21 cellular contexts compared by ENCODE assay signal in genomic region chr1:160168016-160168415, GRCh38. TPM values are rescaled to one million over a fixed set of nuclear protein-coding genes. Genes with fewer than 3 reads are reported as not detected.
DNase-seq lines count a peak whose midpoint lies in the region; ATAC-seq, FAIRE-seq and TF ChIP-seq lines count a peak whose summit lies in the region.
"Had no signal": no experiment of that assay in that cellular context is flagged by ENCODE, and none has a peak within 500 bp of the region (broad histone marks: within the 10 kb centered on the region; RNA-seq: fewer than 3 reads in every experiment).

No MANE protein-coding gene starts in this region.

- peak; percentile 32 for FAIRE-seq in H1 (lab: Jason Lieb, UNC)
- FAIRE-seq: GM18507 had no signal

- ATAC-seq in HG02970 (IDR thresholded peaks at IDR 0.05; ENCODE audit: low FRiP score, unreplicated experiment) = no peak
- ATAC-seq: Panc1, Right ventricle myocardium inferior had no signal

- peaks cover 3% of the 10 kb centered on the region; the same call in 1 of the 2 replicates for H3K23me2 ChIP-seq in H1 (ENCODE audit: low read depth, low read length)

- peaks cover 8% of the 10 kb centered on the region for H3K4me1 Mint-ChIP-seq in activated CD4-positive, alpha-beta memory T cell treated with anti-CD3 and anti-CD28 coated beads, Interleukin-2, amount 10 ng/mL, durations not matched to agents 7 days and 5 days

- no peak overlapping the region for H3K4me3 ChIP-seq in A673 (ENCODE audit: low read depth, low read length, poor library complexity, severe bottlenecking)
- no peak overlapping the region for H3K4me3 ChIP-seq in H1 (ENCODE audit: extremely low read depth in 1 of 4, insufficient read depth in 2 of 4, low read depth in 3 of 4, low read length in 4 of 4)

- WGBS in H1 (ENCODE audit: extremely low coverage in 1 of 2, insufficient coverage in 1 of 2, insufficient read length in 1 of 2, insufficient replicate concordance in 2 of 2, low coverage in 1 of 2, low lambda C conversion rate in 2 of 2, missing lambda C conversion rate in 1 of 2), 2 experiments = 86% methylated on average over 5 of the region's 5 CpGs; no CpG with 5 or more reads in 1 of the 2 experiments

- no peak overlapping the region; the same call in 1 of the 2 replicates for H2BK12ac ChIP-seq in H1 (ENCODE audit: low read depth, low read length)

- H3K56ac ChIP-seq in H1 (replicated peaks; ENCODE audit: insufficient read length, low read depth, low read length) = no peak overlapping the region

- H3K14ac ChIP-seq in H1 (ENCODE audit: insufficient read length) = no peak overlapping the region

- H3K79me1 ChIP-seq in H1 (ENCODE audit: low read depth, low read length) = no peaks in the 10 kb centered on the region

- no peak overlapping the region; a peak in 1 of 4 replicates for H3K4me2 ChIP-seq in H1 (ENCODE audit: insufficient read depth in 1 of 2, low read depth in 2 of 2, low read length in 2 of 2)
- H3K4me2 ChIP-seq: SK-N-SH had no signal

- BruUV-seq in A673 (replicated peaks; lab: Mats Ljungman, UMichigan) = no TSS peak

- no peaks in the 10 kb centered on the region for H3K36me3 Mint-ChIP-seq in activated CD4-positive, alpha-beta memory T cell treated with anti-CD3 and anti-CD28 coated beads, Interleukin-2, amount 10 ng/mL, durations not matched to agents 7 days and 5 days (ENCODE audit: low read depth)

- no peaks in the 10 kb centered on the region for H4K20me1 ChIP-seq in H1 (replicated peaks in 1 of 2; ENCODE audit: control insufficient read depth in 1 of 2, insufficient read depth in 2 of 2, low read length in 2 of 2)

- peak overlapping the region; percentile 87; the same call in 1 of the 2 replicates for H2BK5ac ChIP-seq in H1 (ENCODE audit: low read depth, low read length)

- H3K4me1 ChIP-seq in A673 (ENCODE audit: insufficient read depth, low read length, poor library complexity, severe bottlenecking) = peaks cover 17% of the 10 kb centered on the region
- H3K4me1 ChIP-seq in H1 (replicated peaks in 1 of 4; ENCODE audit: control insufficient read depth in 3 of 4, insufficient read depth in 4 of 4, low read length in 3 of 4) = peaks cover 12 to 28% (median 22%) of the 10 kb centered on the region in 4 experiments; a peak in 6 of 7 replicates

- H2AK5ac ChIP-seq in H1 (ENCODE audit: low read depth, low read length) = no peak overlapping the region

- no peaks in the 10 kb centered on the region for H3K9me3 ChIP-seq in A673 (ENCODE audit: low read depth, low read length, poor library complexity, severe bottlenecking)
- no peaks in the 10 kb centered on the region for H3K9me3 ChIP-seq in H1 (ENCODE audit: insufficient read depth in 2 of 2, low read depth in 1 of 2, low read length in 1 of 2)
- H3K9me3 ChIP-seq: SK-N-SH had no signal

- no peaks in the 10 kb centered on the region for H3K9me3 Mint-ChIP-seq in activated CD4-positive, alpha-beta memory T cell treated with anti-CD3 and anti-CD28 coated beads, Interleukin-2, amount 10 ng/mL, durations not matched to agents 7 days and 5 days

- H3K79me2 ChIP-seq in H1 (ENCODE audit: control insufficient read depth in 1 of 2, insufficient read depth in 2 of 2, low read length in 2 of 2) = no peaks in the 10 kb centered on the region

- POLR2A ChIA-PET in A673 (lab: Charles Lee; ENCODE audit: low non-redundant PET) = no interaction called here
- POLR2A ChIA-PET in H1 (lab: Charles Lee; ENCODE audit: partially characterized antibody) = interaction anchor here (0.8 to 11.8 kb wide), 7 partner anchors 13 to 94 kb away, joined by 3 to 107 read pairs (median 6); partner anchors contain the start of genes DCAF8 and PEA15
- POLR2A ChIA-PET in activated CD4-positive, alpha-beta memory T cell treated with anti-CD3 and anti-CD28 coated beads, Interleukin-2, amount 10 ng/mL, durations not matched to agents 7 days and 5 days (lab: Charles Lee) = no interaction called here

- H4K91ac ChIP-seq in H1 (replicated peaks; ENCODE audit: insufficient read length, low read length) = peak overlapping the region; percentile 87

- no peak overlapping the region for H3K4me3 Mint-ChIP-seq in activated CD4-positive, alpha-beta memory T cell treated with anti-CD3 and anti-CD28 coated beads, Interleukin-2, amount 10 ng/mL, durations not matched to agents 7 days and 5 days

- H3K36me3 ChIP-seq in A673 (ENCODE audit: insufficient read depth, low read length, poor library complexity, severe bottlenecking) = no peaks in the 10 kb centered on the region
- no peaks in the 10 kb centered on the region for H3K36me3 ChIP-seq in H1 (ENCODE audit: control insufficient read depth in 2 of 4, insufficient read depth in 4 of 4, low read length in 3 of 4)

- H4K5ac ChIP-seq in H1 (ENCODE audit: insufficient read length, low read depth, low read length) = no peak overlapping the region

- no peak for TF ChIP-seq CTCF in A673 (conservative IDR thresholded peaks at IDR 0.05; ENCODE audit: low read depth, low read length)
- TF ChIP-seq CTCF in H1 (IDR thresholded peaks at IDR 0.05; ENCODE audit: control extremely low read depth in 1 of 3, insufficient read depth in 1 of 3, low read depth in 1 of 3, low read length in 3 of 3) = no peak

- H3K27ac Mint-ChIP-seq in activated CD4-positive, alpha-beta memory T cell treated with anti-CD3 and anti-CD28 coated beads, Interleukin-2, amount 10 ng/mL, durations not matched to agents 7 days and 5 days = no peak overlapping the region

- intact Hi-C loops in A673 (cut with micrococcal nuclease; ENCODE audit: unreplicated experiment) = no loop called here

- TF ChIP-seq RAD21 in H1 (IDR thresholded peaks at IDR 0.05 in 1 of 2, conservative IDR thresholded peaks at IDR 0.05 in 1 of 2; ENCODE audit: low read depth in 2 of 2, low read length in 2 of 2) = no peak

- H2BK20ac ChIP-seq in H1 (ENCODE audit: low read length) = peak overlapping the region; percentile 99; the same call in 1 of the 2 replicates

- CTCF ChIA-PET in A673 (lab: Charles Lee) = no interaction called here
- CTCF ChIA-PET in H1 (lab: Charles Lee; ENCODE audit: partially characterized antibody) = interaction anchor here (0.9 to 18.4 kb wide), 22 partner anchors 8 to 124 kb away, joined by 3 to 257 read pairs (median 4); partner anchors contain the start of genes ATP1A2, CASQ1 and PEA15
- CTCF ChIA-PET in activated CD4-positive, alpha-beta memory T cell treated with anti-CD3 and anti-CD28 coated beads, Interleukin-2, amount 10 ng/mL, durations not matched to agents 7 days and 5 days (lab: Charles Lee) = interaction anchor here (0.7 to 1.2 kb wide), 2 partner anchors 123 to 128 kb away, joined by 3 read pairs; no protein-coding TSS in a partner anchor

- no peaks in the 10 kb centered on the region for H3K27me3 ChIP-seq in A673 (replicated peaks; ENCODE audit: insufficient read depth, low read depth, low read length, poor library complexity)
- H3K27me3 ChIP-seq in H1 (replicated peaks in 1 of 4; ENCODE audit: control insufficient read depth in 3 of 4, extremely low read depth in 1 of 4, insufficient read depth in 3 of 4, low read length in 3 of 4) = peaks cover 0 to 2% (median under 1%) of the 10 kb centered on the region in 4 experiments; a peak in 2 of 7 replicates

- peak overlapping the region; percentile 51; the same call in 1 of the 2 replicates for H3K18ac ChIP-seq in H1 (ENCODE audit: extremely low read depth, low read length)

- TF ChIP-seq POLR2A in H1 (IDR thresholded peaks at IDR 0.05; ENCODE audit: control extremely low read depth in 1 of 2, low read depth in 2 of 2, low read length in 2 of 2) = no peak

- H2BK15ac ChIP-seq in H1 (ENCODE audit: low read length) = peak overlapping the region; percentile 31; the same call in 1 of the 2 replicates

- H4K8ac ChIP-seq in H1 (ENCODE audit: extremely low read depth, insufficient read depth, low read length) = no peak overlapping the region

- H3K27me3 Mint-ChIP-seq in activated CD4-positive, alpha-beta memory T cell treated with anti-CD3 and anti-CD28 coated beads, Interleukin-2, amount 10 ng/mL, durations not matched to agents 7 days and 5 days = peaks cover 59% of the 10 kb centered on the region

- H3K9ac ChIP-seq in H1 (replicated peaks in 1 of 4; ENCODE audit: extremely low read depth in 1 of 4, low read depth in 3 of 4, low read length in 3 of 4) = no peak overlapping the region
- H3K9ac ChIP-seq: SK-N-SH had no signal

- DNase-seq in A673 (ENCODE audit: low spot score) = peak; percentile 45
- DNase-seq in COR-L47 (lab: John Stamatoyannopoulos, UW) = peak; percentile 34
- DNase-seq in NCI-H345 treated with DMSO at 0.1 percent for 48 hours (lab: John Stamatoyannopoulos, UW; ENCODE audit: unreplicated experiment) = peak; percentile 35
- DNase-seq in H1 (ENCODE audit: low read depth in 1 of 2, low spot score in 2 of 2) = no peak
- DNase-seq in midbrain (lab: John Stamatoyannopoulos, UW) = no peak
- no peak for DNase-seq in GM03348 (ENCODE audit: low spot score)
- no peak for DNase-seq in activated CD4-positive, alpha-beta memory T cell treated with anti-CD3 and anti-CD28 coated beads, Interleukin-2, amount 10 ng/mL, durations not matched to agents 7 days and 5 days
- DNase-seq: DMS 273 treated with DMSO at 0.1 percent for 48 hours, NCI-H1092, NCI-H1694 treated with DMSO at 0.1 percent for 48 hours, NCI-H2171, NCI-H524 treated with DMSO at 0.1 percent for 48 hours, SK-N-SH, T-helper 1 cell had no signal

- H3K23ac ChIP-seq in H1 (ENCODE audit: insufficient read length) = no peak overlapping the region

- TF ChIP-seq EP300 in H1 (IDR thresholded peaks at IDR 0.05; ENCODE audit: borderline replicate concordance in 1 of 2, low read depth in 2 of 2, low read length in 2 of 2) = no peak

- no peak overlapping the region for H2BK120ac ChIP-seq in H1 (replicated peaks; ENCODE audit: low read depth, low read length)

- no peak overlapping the region for H3K4ac ChIP-seq in H1 (replicated peaks; ENCODE audit: insufficient read length, low read depth, low read length)

- H3K27ac ChIP-seq in A673 (ENCODE audit: low read depth, low read length, poor library complexity, severe bottlenecking) = no peak overlapping the region
- no peak overlapping the region for H3K27ac ChIP-seq in H1 (ENCODE audit: low read depth, low read length)

- no peak overlapping the region for H2AFZ ChIP-seq in H1 (ENCODE audit: low read length)

RNA-seq across cellular contexts. Expression of gene ATP1A4, which starts 16.6 kb away (rescaled TPM):
- total RNA-seq in A673 (2021) = not detected in 2 replicates
- 0.57 and 0.61 TPM in 2 replicates for total RNA-seq in H1 (2021; fragmentation: NEBNext Ultra II Directional; extraction: Animal tissue kit (Norgen Biotek cat#: 25700))
- 0.48 and 0.80 TPM in 2 replicates for polyA plus RNA-seq in H1 (2011; rRNA removed)
- polyA plus RNA-seq in H1 (2011; cell fraction: cytosol; rRNA removed) = 0.62 TPM
- polyA plus RNA-seq in H1 (2011; cell fraction: nucleus; rRNA removed) = 1.1 TPM
- polyA plus RNA-seq in H1 (2012, experiment 1 of 2) = 0.39 to 0.72 TPM (median 0.42 TPM) in 4 replicates
- 0.09 TPM for polyA plus RNA-seq in H1 (2012, experiment 2 of 2)
- polyA plus RNA-seq in H1 (2013, experiment 1 of 2) = 0.51 TPM
- polyA plus RNA-seq in H1 (2013, experiment 2 of 2) = 0.53 TPM
- polyA minus RNA-seq in H1 (2011; rRNA and poly(A)+ RNA removed) = 0.44 and 0.63 TPM in 2 replicates
- 0.66 TPM for polyA minus RNA-seq in H1 (2011; cell fraction: cytosol; rRNA and poly(A)+ RNA removed)
- 0.40 TPM for polyA minus RNA-seq in H1 (2011; cell fraction: nucleus; rRNA and poly(A)+ RNA removed)
- under 1 TPM in 1 of 2 experiments, not detected in 1; 0.33 TPM for total RNA-seq in activated CD4-positive, alpha-beta memory T cell treated with anti-CD3 and anti-CD28 coated beads, Interleukin-2, amount 10 ng/mL, durations not matched to agents 7 days and 5 days
- total RNA-seq: HT-29, Right ventricle myocardium inferior had no signal
- polyA plus RNA-seq: AG04450, BJ, SK-N-SH had no signal

RNA-seq across cellular contexts. Expression of gene CASQ1, which starts 22.4 kb away (rescaled TPM):
- total RNA-seq in A673 (2021) = not detected in 2 replicates
- 0.80 and 1.1 TPM in 2 replicates for total RNA-seq in H1 (2021; fragmentation: NEBNext Ultra II Directional; extraction: Animal tissue kit (Norgen Biotek cat#: 25700))
- polyA plus RNA-seq in H1 (2011; rRNA removed) = 1.3 and 1.4 TPM in 2 replicates
- 1.5 TPM for polyA plus RNA-seq in H1 (2011; cell fraction: cytosol; rRNA removed)
- polyA plus RNA-seq in H1 (2011; cell fraction: nucleus; rRNA removed) = 1.4 TPM
- polyA plus RNA-seq in H1 (2012, experiment 1 of 2) = 0.72 to 1.6 TPM (median 1.0 TPM) in 4 replicates
- polyA plus RNA-seq in H1 (2012, experiment 2 of 2) = 0.66 TPM
- polyA plus RNA-seq in H1 (2013, experiment 1 of 2) = 1.4 TPM
- polyA plus RNA-seq in H1 (2013, experiment 2 of 2) = 1.7 TPM
- polyA minus RNA-seq in H1 (2011; rRNA and poly(A)+ RNA removed) = 0.41 and 1.4 TPM in 2 replicates
- polyA minus RNA-seq in H1 (2011; cell fraction: cytosol; rRNA and poly(A)+ RNA removed) = 0.59 TPM
- polyA minus RNA-seq in H1 (2011; cell fraction: nucleus; rRNA and poly(A)+ RNA removed) = not detected
- total RNA-seq in activated CD4-positive, alpha-beta memory T cell treated with anti-CD3 and anti-CD28 coated beads, Interleukin-2, amount 10 ng/mL, durations not matched to agents 7 days and 5 days = under 1 TPM in 1 of 2 experiments, not detected in 1; 0.35 TPM
- total RNA-seq: HT-29 had no signal

RNA-seq across cellular contexts. Expression of gene PEA15, which starts 37.2 kb away (rescaled TPM):
- total RNA-seq in A673 (2021) = 69.6 and 87.7 TPM in 2 replicates
- 75.1 and 78.8 TPM in 2 replicates for total RNA-seq in H1 (2021; fragmentation: NEBNext Ultra II Directional; extraction: Animal tissue kit (Norgen Biotek cat#: 25700))
- polyA plus RNA-seq in H1 (2011; rRNA removed) = 68.2 and 71.3 TPM in 2 replicates
- 97.2 TPM for polyA plus RNA-seq in H1 (2011; cell fraction: cytosol; rRNA removed)
- 65.2 TPM for polyA plus RNA-seq in H1 (2011; cell fraction: nucleus; rRNA removed)
- polyA plus RNA-seq in H1 (2012, experiment 1 of 2) = 56.1 to 71.9 TPM (median 69.0 TPM) in 4 replicates
- 67.9 TPM for polyA plus RNA-seq in H1 (2012, experiment 2 of 2)
- 109 TPM for polyA plus RNA-seq in H1 (2013, experiment 1 of 2)
- polyA plus RNA-seq in H1 (2013, experiment 2 of 2) = 115 TPM
- 77.4 and 108 TPM in 2 replicates for polyA minus RNA-seq in H1 (2011; rRNA and poly(A)+ RNA removed)
- polyA minus RNA-seq in H1 (2011; cell fraction: cytosol; rRNA and poly(A)+ RNA removed) = 29.1 TPM
- polyA minus RNA-seq in H1 (2011; cell fraction: nucleus; rRNA and poly(A)+ RNA removed) = 35.7 TPM
- total RNA-seq in activated CD4-positive, alpha-beta memory T cell treated with anti-CD3 and anti-CD28 coated beads, Interleukin-2, amount 10 ng/mL, durations not matched to agents 7 days and 5 days = 10 to 100 TPM; 38.2 to 39.3 TPM

RNA-seq across cellular contexts. Expression of gene ATP1A2, which starts 52.5 kb away (rescaled TPM):
- total RNA-seq in A673 (2021) = not detected in 2 replicates
- total RNA-seq in H1 (2021; fragmentation: NEBNext Ultra II Directional; extraction: Animal tissue kit (Norgen Biotek cat#: 25700)) = 34.8 and 39.7 TPM in 2 replicates
- polyA plus RNA-seq in H1 (2011; rRNA removed) = 40.8 and 54.2 TPM in 2 replicates
- polyA plus RNA-seq in H1 (2011; cell fraction: cytosol; rRNA removed) = 60.3 TPM
- 193 TPM for polyA plus RNA-seq in H1 (2011; cell fraction: nucleus; rRNA removed)
- 41.3 to 57.9 TPM (median 44.4 TPM) in 4 replicates for polyA plus RNA-seq in H1 (2012, experiment 1 of 2)
- 14.0 TPM for polyA plus RNA-seq in H1 (2012, experiment 2 of 2)
- polyA plus RNA-seq in H1 (2013, experiment 1 of 2) = 23.7 TPM
- polyA plus RNA-seq in H1 (2013, experiment 2 of 2) = 22.3 TPM
- polyA minus RNA-seq in H1 (2011; rRNA and poly(A)+ RNA removed) = 103 and 110 TPM in 2 replicates
- 45.0 TPM for polyA minus RNA-seq in H1 (2011; cell fraction: cytosol; rRNA and poly(A)+ RNA removed)
- polyA minus RNA-seq in H1 (2011; cell fraction: nucleus; rRNA and poly(A)+ RNA removed) = 77.4 TPM
- total RNA-seq in activated CD4-positive, alpha-beta memory T cell treated with anti-CD3 and anti-CD28 coated beads, Interleukin-2, amount 10 ng/mL, durations not matched to agents 7 days and 5 days = not detected
- total RNA-seq: HT-29 had no signal

Comparison
In these comparisons a context has a peak if more than half of its experiments do, and no peak if none do; other contexts are left out.
1. DNase-seq: peak in A673 (single experiment), COR-L47 (single experiment) and NCI-H345 treated with DMSO at 0.1 percent for 48 hours (single experiment); none in H1 (0 of 2), midbrain (single experiment), GM03348 (single experiment) and activated CD4-positive, alpha-beta memory T cell treated with anti-CD3 and anti-CD28 coated beads, Interleukin-2, amount 10 ng/mL, durations not matched to agents 7 days and 5 days (single experiment).